Comparison of ENCODE assay signal across 8 cellular contexts in the genomic region with DNA sequence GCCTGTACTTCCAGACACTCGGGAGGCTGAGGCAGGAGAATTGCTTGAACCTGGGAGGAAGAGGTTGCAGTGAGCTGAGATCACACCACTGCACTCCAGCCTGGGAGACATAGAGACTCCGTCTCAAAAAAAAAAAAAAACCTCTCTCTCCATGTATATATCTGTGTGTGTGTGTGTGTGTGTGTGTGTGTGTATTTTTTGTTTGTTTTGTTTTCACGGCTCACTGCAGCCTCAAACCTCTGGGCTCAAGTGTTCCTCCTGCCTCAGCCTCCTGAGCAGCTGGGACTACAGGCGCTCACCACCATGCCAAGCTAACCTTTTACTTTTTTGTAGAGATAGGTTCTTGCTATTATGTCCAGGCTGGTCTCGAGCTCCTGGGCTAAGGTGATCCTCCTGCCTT. TPM values are rescaled to one million over a fixed set of nuclear protein-coding genes. Genes with fewer than 3 reads are reported as not detected.
A peak's percentile ranks its signal among the peaks of the same experiment; 100 is the strongest.
DNase-seq lines count a peak whose midpoint lies in the region; ATAC-seq and TF ChIP-seq lines count a peak whose summit lies in the region.
"Not testable (repeated sequence)": the region's sequence is repeated elsewhere in the genome, so short reads cannot be mapped to it uniquely, and the experiment has no call there.

No MANE protein-coding gene starts in this region.

- H3K9me3 Mint-ChIP-seq in CD14-positive monocyte; activated CD4-positive, alpha-beta memory T cell treated with anti-CD3 and anti-CD28 coated beads for 36 hours; activated naive CD8-positive, alpha-beta T cell treated with anti-CD3 and anti-CD28 coated beads, Interleukin-2, amount 10 ng/mL, durations not matched to agents 7 days and 5 days; immature natural killer cell; natural killer cell; stimulated activated memory B cell treated with anti-CD40 and anti-IgM and Interleukin-4, amounts not matched to agents 10 μg/mL and 1 μg/mL and 100 μg/mL, for 72 hours: not testable (repeated sequence)

- CTCF ChIA-PET in activated CD4-positive, alpha-beta memory T cell treated with anti-CD3 and anti-CD28 coated beads for 36 hours (lab: Charles Lee), result interaction anchor here (0.6 to 2.6 kb wide), 3 partner anchors 12 to 45 kb away, joined by 3 to 9 read pairs (median 3); no protein-coding TSS in a partner anchor

- POLR2A ChIA-PET in activated CD4-positive, alpha-beta memory T cell treated with anti-CD3 and anti-CD28 coated beads for 36 hours (lab: Charles Lee), result interaction anchor here (0.6 to 4.4 kb wide), 3 partner anchors 13 to 18 kb away, joined by 3 to 61 read pairs (median 3); no protein-coding TSS in a partner anchor
- POLR2A ChIA-PET in activated naive CD8-positive, alpha-beta T cell treated with anti-CD3 and anti-CD28 coated beads, Interleukin-2, amount 10 ng/mL, durations not matched to agents 7 days and 5 days (lab: Charles Lee), result interaction anchor here (6.4 to 9.3 kb wide), 3 partner anchors 14 to 25 kb away, joined by 114 to 262 read pairs (median 169); a partner anchor contains a TSS

- not testable (repeated sequence) for DNase-seq in CD14-positive monocyte (ENCODE audit: low spot score); activated CD4-positive, alpha-beta memory T cell treated with anti-CD3 and anti-CD28 coated beads for 36 hours; immature natural killer cell; natural killer cell
- DNase-seq in DMS53 (lab: John Stamatoyannopoulos, UW) (peak; percentile 86), NCI-H510A (lab: John Stamatoyannopoulos, UW) (peak; percentile 21)
- DNase-seq in activated naive CD8-positive, alpha-beta T cell treated with anti-CD3 and anti-CD28 coated beads, Interleukin-2, amount 10 ng/mL, durations not matched to agents 7 days and 5 days, result peak; percentile 16

- H3K36me3 Mint-ChIP-seq in CD14-positive monocyte; activated CD4-positive, alpha-beta memory T cell treated with anti-CD3 and anti-CD28 coated beads for 36 hours; activated naive CD8-positive, alpha-beta T cell treated with anti-CD3 and anti-CD28 coated beads, Interleukin-2, amount 10 ng/mL, durations not matched to agents 7 days and 5 days; immature natural killer cell; natural killer cell; stimulated activated memory B cell treated with anti-CD40 and anti-IgM and Interleukin-4, amounts not matched to agents 10 μg/mL and 1 μg/mL and 100 μg/mL, for 72 hours: not testable (repeated sequence)

- ATAC-seq in activated naive CD8-positive, alpha-beta T cell treated with anti-CD3 and anti-CD28 coated beads, Interleukin-2, amount 10 ng/mL, durations not matched to agents 7 days and 5 days (ENCODE audit: low read depth); natural killer cell; stimulated activated memory B cell treated with anti-CD40 and anti-IgM and Interleukin-4, amounts not matched to agents 10 μg/mL and 1 μg/mL and 100 μg/mL, for 72 hours: not testable (repeated sequence)

- H3K27me3 Mint-ChIP-seq in CD14-positive monocyte (ENCODE audit: low read depth in 3 of 3); activated CD4-positive, alpha-beta memory T cell treated with anti-CD3 and anti-CD28 coated beads for 36 hours; activated naive CD8-positive, alpha-beta T cell treated with anti-CD3 and anti-CD28 coated beads, Interleukin-2, amount 10 ng/mL, durations not matched to agents 7 days and 5 days; immature natural killer cell (ENCODE audit: low read depth in 3 of 3); natural killer cell (ENCODE audit: low read depth in 2 of 2); stimulated activated memory B cell treated with anti-CD40 and anti-IgM and Interleukin-4, amounts not matched to agents 10 μg/mL and 1 μg/mL and 100 μg/mL, for 72 hours: not testable (repeated sequence)

- peak overlapping the region; percentile 66 to 96 (median 94) for H3K27ac Mint-ChIP-seq in CD14-positive monocyte
- peak overlapping the region; percentile 90 for H3K27ac Mint-ChIP-seq in activated CD4-positive, alpha-beta memory T cell treated with anti-CD3 and anti-CD28 coated beads for 36 hours
- peak overlapping the region; percentile 96 for H3K27ac Mint-ChIP-seq in activated naive CD8-positive, alpha-beta T cell treated with anti-CD3 and anti-CD28 coated beads, Interleukin-2, amount 10 ng/mL, durations not matched to agents 7 days and 5 days
- peak overlapping the region; percentile 95 to 100 (median 98) for H3K27ac Mint-ChIP-seq in immature natural killer cell
- H3K27ac Mint-ChIP-seq in natural killer cell, result peak overlapping the region; percentile 91
- peak overlapping the region; percentile 99 for H3K27ac Mint-ChIP-seq in stimulated activated memory B cell treated with anti-CD40 and anti-IgM and Interleukin-4, amounts not matched to agents 10 μg/mL and 1 μg/mL and 100 μg/mL, for 72 hours

- intact Hi-C loops in CD14-positive monocyte (cut with micrococcal nuclease); activated CD4-positive, alpha-beta memory T cell treated with anti-CD3 and anti-CD28 coated beads for 36 hours (cut with micrococcal nuclease); natural killer cell (cut with micrococcal nuclease): not testable (repeated sequence)

- TF ChIP-seq CTCF in CD14-positive monocyte (IDR thresholded peaks at IDR 0.05); natural killer cell (IDR thresholded peaks at IDR 0.05): not testable (repeated sequence)

- H3K4me3 Mint-ChIP-seq in CD14-positive monocyte (peak overlapping the region in 1 of 2 donors; percentile 16), immature natural killer cell (peak overlapping the region in 1 of 5 donors; percentile 5)
- not testable (repeated sequence) for H3K4me3 Mint-ChIP-seq in activated CD4-positive, alpha-beta memory T cell treated with anti-CD3 and anti-CD28 coated beads for 36 hours; activated naive CD8-positive, alpha-beta T cell treated with anti-CD3 and anti-CD28 coated beads, Interleukin-2, amount 10 ng/mL, durations not matched to agents 7 days and 5 days; natural killer cell; stimulated activated memory B cell treated with anti-CD40 and anti-IgM and Interleukin-4, amounts not matched to agents 10 μg/mL and 1 μg/mL and 100 μg/mL, for 72 hours

- H3K4me1 Mint-ChIP-seq in CD14-positive monocyte, result peaks cover 53% of the 10 kb centered on the region
- peaks cover 42% of the 10 kb centered on the region for H3K4me1 Mint-ChIP-seq in activated CD4-positive, alpha-beta memory T cell treated with anti-CD3 and anti-CD28 coated beads for 36 hours (ENCODE audit: low read depth)
- H3K4me1 Mint-ChIP-seq in activated naive CD8-positive, alpha-beta T cell treated with anti-CD3 and anti-CD28 coated beads, Interleukin-2, amount 10 ng/mL, durations not matched to agents 7 days and 5 days, result peaks cover 43% of the 10 kb centered on the region
- H3K4me1 Mint-ChIP-seq in immature natural killer cell, result peaks cover 56 to 57% of the 10 kb centered on the region in 2 donors
- peaks cover 36 to 42% of the 10 kb centered on the region in 2 donors for H3K4me1 Mint-ChIP-seq in natural killer cell
- H3K4me1 Mint-ChIP-seq in stimulated activated memory B cell treated with anti-CD40 and anti-IgM and Interleukin-4, amounts not matched to agents 10 μg/mL and 1 μg/mL and 100 μg/mL, for 72 hours, result peaks cover 50% of the 10 kb centered on the region

RNA-seq across cellular contexts. Expression of a gene that starts 23.1 kb away (rescaled TPM):
- polyA plus RNA-seq in CD14-positive monocyte, result 100 to 1,000 TPM; 178 to 194 TPM
- total RNA-seq in activated CD4-positive, alpha-beta memory T cell treated with anti-CD3 and anti-CD28 coated beads for 36 hours, result 100 to 1,000 TPM; 444 to 449 TPM
- total RNA-seq in activated naive CD8-positive, alpha-beta T cell treated with anti-CD3 and anti-CD28 coated beads, Interleukin-2, amount 10 ng/mL, durations not matched to agents 7 days and 5 days, result 100 to 1,000 TPM; 459 to 467 TPM
- 100 to 1,000 TPM; 184 to 233 (median 232) TPM for polyA plus RNA-seq in immature natural killer cell
- total RNA-seq in natural killer cell, result 100 to 1,000 TPM; 329 to 358 (median 352) TPM
